In the genomic region with DNA sequence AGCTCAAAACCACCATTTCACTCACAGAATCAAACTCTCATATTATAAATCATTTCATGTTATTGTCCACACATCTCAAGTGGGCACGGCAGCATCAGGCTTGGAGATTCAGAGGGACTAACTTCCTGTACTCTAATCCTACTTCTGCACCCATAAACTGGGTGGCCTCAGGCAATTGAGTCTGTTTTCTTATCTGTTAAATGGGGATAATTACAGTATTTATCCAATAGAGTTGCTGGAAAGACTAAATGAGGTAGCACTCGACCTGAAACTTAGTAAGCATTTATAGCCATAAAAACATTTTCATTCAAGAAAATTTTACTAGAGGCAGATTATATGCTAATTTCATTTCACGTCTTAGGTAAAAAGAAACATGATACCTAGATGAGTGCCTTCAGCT, we compare ENCODE assay signal across 31 cellular contexts. TPM values are rescaled to one million over a fixed set of nuclear protein-coding genes. Genes with fewer than 3 reads are reported as not detected.
"Had no signal": no experiment of that assay in that cellular context is flagged by ENCODE, and none has a peak within 500 bp of the region (broad histone marks: within the 10 kb centered on the region; RNA-seq: fewer than 3 reads in every experiment).

No MANE protein-coding gene starts in this region.

- H3K27ac Mint-ChIP-seq: activated CD4-positive, alpha-beta memory T cell treated with anti-CD3 and anti-CD28 coated beads for 36 hours; activated CD4-positive, alpha-beta T cell treated with anti-CD3 and anti-CD28 coated beads, Interleukin-2, amount 10 ng/mL, durations not matched to agents 7 days and 5 days; activated naive CD4-positive, alpha-beta T cell treated with anti-CD3 and anti-CD28 coated beads, Interleukin-2, amount 50 U/mL, for 72 hours; activated naive CD8-positive, alpha-beta T cell treated with anti-CD3 and anti-CD28 coated beads, Interleukin-2, amount 50 U/mL, for 24 hours; IgD-negative memory B cell had no signal

- H3K9ac ChIP-seq: SK-N-SH had no signal

- H3K4me3 ChIP-seq: ascending aorta, body of pancreas, Peyer's patch, SJCRH30 had no signal

- H3K9me3 Mint-ChIP-seq: activated CD4-positive, alpha-beta memory T cell treated with anti-CD3 and anti-CD28 coated beads for 36 hours; activated CD4-positive, alpha-beta T cell treated with anti-CD3 and anti-CD28 coated beads, Interleukin-2, amount 10 ng/mL, durations not matched to agents 7 days and 5 days; activated naive CD4-positive, alpha-beta T cell treated with anti-CD3 and anti-CD28 coated beads, Interleukin-2, amount 50 U/mL, for 72 hours; activated naive CD8-positive, alpha-beta T cell treated with anti-CD3 and anti-CD28 coated beads, Interleukin-2, amount 50 U/mL, for 24 hours; activated T-cell treated with anti-CD3 and anti-CD28 coated beads, Interleukin-2, amount 50 U/mL, for 4 hours had no signal

- H3K4me3 Mint-ChIP-seq: activated CD4-positive, alpha-beta memory T cell treated with anti-CD3 and anti-CD28 coated beads for 36 hours; activated CD4-positive, alpha-beta T cell treated with anti-CD3 and anti-CD28 coated beads, Interleukin-2, amount 10 ng/mL, durations not matched to agents 7 days and 5 days; activated naive CD8-positive, alpha-beta T cell treated with anti-CD3 and anti-CD28 coated beads, Interleukin-2, amount 50 U/mL, for 24 hours; activated T-cell treated with anti-CD3 and anti-CD28 coated beads, Interleukin-2, amount 50 U/mL, for 4 hours had no signal

- ATAC-seq: activated naive CD4-positive, alpha-beta T cell treated with anti-CD3 and anti-CD28 coated beads, Interleukin-2, amount 50 U/mL, for 72 hours; activated naive CD8-positive, alpha-beta T cell treated with anti-CD3 and anti-CD28 coated beads, Interleukin-2, amount 50 U/mL, for 24 hours; activated T-cell treated with anti-CD3 and anti-CD28 coated beads, Interleukin-2, amount 50 U/mL, for 4 hours; body of pancreas had no signal

- H3K27ac ChIP-seq: Peyer's patch, RWPE1, SJCRH30, VCaP had no signal

- H3K36me3 ChIP-seq: Peyer's patch, SJCRH30 had no signal

- H3K27me3 ChIP-seq: ascending aorta, body of pancreas, Peyer's patch had no signal

- H3K27me3 Mint-ChIP-seq: activated CD4-positive, alpha-beta memory T cell treated with anti-CD3 and anti-CD28 coated beads for 36 hours; activated CD4-positive, alpha-beta T cell treated with anti-CD3 and anti-CD28 coated beads, Interleukin-2, amount 10 ng/mL, durations not matched to agents 7 days and 5 days; activated naive CD8-positive, alpha-beta T cell treated with anti-CD3 and anti-CD28 coated beads, Interleukin-2, amount 50 U/mL, for 24 hours; IgD-negative memory B cell had no signal

- DNase-seq: activated CD4-positive, alpha-beta memory T cell treated with anti-CD3 and anti-CD28 coated beads for 36 hours; activated CD4-positive, alpha-beta T cell treated with anti-CD3 and anti-CD28 coated beads, Interleukin-2, amount 10 ng/mL, durations not matched to agents 7 days and 5 days; activated CD4-positive, CD25-positive, alpha-beta regulatory T cell; activated CD8-positive, alpha-beta memory T cell treated with anti-CD3 and anti-CD28 coated beads for 24 hours; activated effector memory CD4-positive, alpha-beta T cell treated with anti-CD3 and anti-CD28 coated beads, Interleukin-2, amount 50 U/mL, for 16 hours; activated naive CD4-positive, alpha-beta T cell treated with Interleukin-2 at 50 U/mL for 16 hours; activated naive CD8-positive, alpha-beta T cell treated with anti-CD3 and anti-CD28 coated beads, Interleukin-2, amount 50 U/mL, for 24 hours; activated T-cell treated with anti-CD3 and anti-CD28 coated beads, Interleukin-2, amount 50 U/mL, for 4 hours; amniotic stem cell; body of pancreas; central memory CD4-positive, alpha-beta T cell; KG1; NCI-H187; NCI-H2171; NCI-H2227 treated with DMSO at 0.1 percent for 48 hours; NCI-H446 treated with DMSO at 0.1 percent for 48 hours; NCI-H524 treated with DMSO at 0.1 percent for 48 hours; NCI-H82; Peyer's patch; Right ventricle myocardium superior; SJCRH30; SK-N-SH; T-helper 1 cell had no signal

RNA-seq across cellular contexts. Expression of a gene that starts 56.3 kb away (rescaled TPM):
- total RNA-seq: activated CD4-positive, alpha-beta memory T cell treated with anti-CD3 and anti-CD28 coated beads for 36 hours; activated T-cell treated with anti-CD3 and anti-CD28 coated beads, Interleukin-2, amount 50 U/mL, for 4 hours; ascending aorta; bronchial epithelial cell; LHCN-M2; MCF 10A; SJCRH30 had no signal
